Comparison of ENCODE assay signal across 12 cellular contexts in the genomic region with DNA sequence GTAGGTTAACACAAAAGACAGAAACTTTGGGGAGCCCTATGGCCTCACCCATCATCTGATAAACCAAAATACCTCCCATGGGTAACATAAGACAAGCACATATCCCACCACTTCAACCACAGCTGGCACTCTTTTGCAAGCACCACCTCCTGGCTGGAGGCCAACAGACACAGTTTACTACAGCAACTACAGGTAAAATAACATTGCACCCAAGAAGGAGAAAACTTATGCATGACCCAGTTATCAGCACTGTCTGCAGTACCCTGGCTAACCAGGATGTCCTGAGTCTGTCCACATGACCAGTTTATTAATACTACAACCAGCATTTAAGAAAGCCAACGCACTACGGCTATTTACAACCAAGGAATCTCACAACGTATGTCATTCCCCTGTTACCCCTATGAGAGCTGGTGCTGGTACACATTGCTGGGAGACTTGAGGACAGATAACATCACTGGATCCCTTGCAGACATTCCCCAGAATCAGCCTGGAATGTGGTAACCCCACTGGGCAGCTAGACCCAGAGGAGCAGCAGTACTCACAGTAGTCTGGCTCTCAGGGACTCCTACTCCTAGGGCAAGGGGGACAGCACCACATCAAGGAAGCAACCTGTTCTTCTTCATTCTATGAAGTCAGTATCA. TPM values are rescaled to one million over a fixed set of nuclear protein-coding genes. Genes with fewer than 3 reads are reported as not detected.
A peak's percentile ranks its signal among the peaks of the same experiment; 100 is the strongest.
DNase-seq lines count a peak whose midpoint lies in the region; ATAC-seq and FAIRE-seq lines count a peak whose summit lies in the region.
"Had no signal": no experiment of that assay in that cellular context is flagged by ENCODE, and none has a peak within 500 bp of the region (broad histone marks: within the 10 kb centered on the region; RNA-seq: fewer than 3 reads in every experiment).

No MANE protein-coding gene starts in this region.

- H4K91ac ChIP-seq in trophoblast cell (ENCODE audit: low read depth, low read length): no peak overlapping the region

- H3K4me2 ChIP-seq in trophoblast cell (ENCODE audit: low read length): no peak overlapping the region

- H2AFZ ChIP-seq in trophoblast cell (ENCODE audit: insufficient read depth, low read length, poor library complexity): no peak overlapping the region

- H2AK5ac ChIP-seq in trophoblast cell (ENCODE audit: low read length): no peak overlapping the region

- peak overlapping the region; percentile 46 for H3K27ac ChIP-seq in trophoblast cell (ENCODE audit: low read depth, low read length)

- H3K79me2 ChIP-seq in trophoblast cell (ENCODE audit: control insufficient read depth, insufficient read depth, low read length, poor library complexity): peaks cover 4% of the 10 kb centered on the region

- H3K79me1 ChIP-seq in trophoblast cell (ENCODE audit: low read length): no peaks in the 10 kb centered on the region

- no peak overlapping the region for H3K23ac ChIP-seq in trophoblast cell (ENCODE audit: low read length)

- DNase-seq in HT-29 (ENCODE audit: low spot score) (peak; percentile 26), NCI-H2171 treated with DMSO at 0.1 percent for 48 hours (lab: John Stamatoyannopoulos, UW) (peak; percentile 78), glomerular visceral epithelial cell (ENCODE audit: extremely low spot score) (peak; percentile 9), trophoblast cell (peak; percentile 86 to 92), HTR-8/SVneo (ENCODE audit: insufficient read length, low spot score) (no peak), KG1 (lab: John Stamatoyannopoulos, UW) (no peak)
- DNase-seq: activated CD4-positive, CD25-positive, alpha-beta regulatory T cell; cerebellar nuclear complex; GOT3; stimulated activated naive B cell treated with anti-CD40 and anti-IgM and Interleukin-4, amounts not matched to agents 10 μg/mL and 1 μg/mL and 100 μg/mL, for 72 hours had no signal

- H3K36me3 ChIP-seq in trophoblast cell (ENCODE audit: control insufficient read depth in 1 of 2, insufficient read depth in 2 of 2, low read length in 2 of 2): no peaks in the 10 kb centered on the region

- no peak for FAIRE-seq in HTR-8/SVneo (lab: Jason Lieb, UNC)

- no peak for ATAC-seq in HG02763 (IDR thresholded peaks at IDR 0.05; ENCODE audit: unreplicated experiment)
- ATAC-seq: activated T-helper 17 cell treated with anti-CD3 and anti-CD28 coated beads, Interleukin-2, amount 50 U/mL, for 72 hours; stimulated activated naive B cell treated with anti-CD40 and anti-IgM and Interleukin-4, amounts not matched to agents 10 μg/mL and 1 μg/mL and 100 μg/mL, for 72 hours had no signal

- no peaks in the 10 kb centered on the region for H3K27me3 ChIP-seq in trophoblast cell (ENCODE audit: insufficient read depth, low read length)

- no peak overlapping the region for H2BK5ac ChIP-seq in trophoblast cell (ENCODE audit: low read depth, low read length, poor library complexity)

- H3K9ac ChIP-seq in trophoblast cell (ENCODE audit: low read length): no peak overlapping the region

- WGBS in trophoblast cell (ENCODE audit: extremely low coverage, insufficient coverage, insufficient read length): no CpG with 5 or more reads among the region's 3 CpGs

- H2BK120ac ChIP-seq in trophoblast cell (ENCODE audit: insufficient read depth, low read length, poor library complexity): no peak overlapping the region

- no peak overlapping the region for H4K8ac ChIP-seq in trophoblast cell (ENCODE audit: low read depth, low read length)

- no peak overlapping the region for H3K4me3 ChIP-seq in trophoblast cell (ENCODE audit: low read depth, low read length)

- no peak overlapping the region for H4K12ac ChIP-seq in trophoblast cell (ENCODE audit: low read depth, low read length)

- H3K4me1 ChIP-seq in trophoblast cell (ENCODE audit: control insufficient read depth in 1 of 2, insufficient read depth in 2 of 2, low read length in 2 of 2): peaks cover 11 to 13% of the 10 kb centered on the region in 2 experiments

- H3K9me3 ChIP-seq in trophoblast cell (ENCODE audit: insufficient read depth, low read depth, low read length): no peaks in the 10 kb centered on the region

- H2BK12ac ChIP-seq in trophoblast cell (ENCODE audit: low read length): no peak overlapping the region

- peak overlapping the region; percentile 66 for H3K4ac ChIP-seq in trophoblast cell (ENCODE audit: low read depth, low read length)

- H3K18ac ChIP-seq in trophoblast cell (ENCODE audit: low read length): no peak overlapping the region

- H3K14ac ChIP-seq in trophoblast cell (ENCODE audit: low read length): no peak overlapping the region

RNA-seq across cellular contexts. Expression of gene ELF2, which starts 32.0 kb away (rescaled TPM):
- total RNA-seq in HT-29 (2014; rRNA removed; shearing (Covaris generic)): 18.6 and 20.6 TPM in 2 replicates
- 19.5 and 21.8 TPM in 2 replicates for polyA plus RNA-seq in trophoblast cell (2013)

Comparison
In these comparisons a context has a peak if more than half of its experiments do, and no peak if none do; other contexts are left out.
1. DNase-seq: peak in HT-29 (single experiment), NCI-H2171 treated with DMSO at 0.1 percent for 48 hours (single experiment), glomerular visceral epithelial cell (single experiment) and trophoblast cell (2 of 2); none in HTR-8/SVneo (single experiment) and KG1 (single experiment).